Comparison of ENCODE assay signal across 8 cellular contexts in genomic region chr18:58525928-58526424, GRCh38.
DNase-seq lines count a peak whose midpoint lies in the region; ATAC-seq and TF ChIP-seq lines count a peak whose summit lies in the region.

No MANE protein-coding gene starts in this region.

- peak overlapping the region in 1 of 2 donors; percentile 59 for H3K9ac ChIP-seq in colonic mucosa (ENCODE audit: low read depth in 2 of 2, low read length in 2 of 2)

- no peak overlapping the region for H3K27ac Mint-ChIP-seq in HFFc6

- H3K27me3 Mint-ChIP-seq in HFFc6 (ENCODE audit: insufficient read depth) = no peaks in the 10 kb centered on the region

- H3K4me1 ChIP-seq in colonic mucosa = no peaks in the 10 kb centered on the region
- H3K4me1 ChIP-seq in upper lobe of right lung = no peaks in the 10 kb centered on the region

- ATAC-seq in GM19455 (IDR thresholded peaks at IDR 0.05; ENCODE audit: unreplicated experiment) (peak; percentile 48), HG03097 (IDR thresholded peaks at IDR 0.05; ENCODE audit: low FRiP score, unreplicated experiment) (peak; percentile 39), upper lobe of right lung (no peak)

- H3K9me3 ChIP-seq in colonic mucosa (no peaks in the 10 kb centered on the region), upper lobe of right lung (no peaks in the 10 kb centered on the region)

- H3K36me3 ChIP-seq in colonic mucosa = no peaks in the 10 kb centered on the region
- no peaks in the 10 kb centered on the region for H3K36me3 ChIP-seq in upper lobe of right lung

- H3K4me3 ChIP-seq in GM12864 (ENCODE audit: low read depth, low read length) (no peak overlapping the region), colonic mucosa (no peak overlapping the region), upper lobe of right lung (no peak overlapping the region)

- H3K4me1 Mint-ChIP-seq in HFFc6 (ENCODE audit: low read depth) = peaks cover 40% of the 10 kb centered on the region

- H3K4me3 Mint-ChIP-seq in HFFc6 = no peak overlapping the region; the same call in 1 of the 2 replicates

- intact Hi-C loops in colonic mucosa (cut with DNase I) (no loop called here), upper lobe of right lung (cut with DNase I) (no loop called here)

- H3K27ac ChIP-seq in colonic mucosa = peak overlapping the region; percentile 80
- no peak overlapping the region for H3K27ac ChIP-seq in upper lobe of right lung

- peak; percentile 49 for DNase-seq in GM12864 (ENCODE audit: low read depth)
- DNase-seq in colonic mucosa = no peak
- no peak for DNase-seq in NCI-H187 treated with DMSO at 0.1 percent for 48 hours (lab: John Stamatoyannopoulos, UW)
- DNase-seq in upper lobe of right lung = no peak
- DNase-seq in SW480 (ENCODE audit: low spot score) = no peak
- no peak for DNase-seq in HFFc6

- no peak for TF ChIP-seq CTCF in GM12864 (IDR thresholded peaks at IDR 0.05; ENCODE audit: low read depth, low read length, missing control alignments)
- no peak for TF ChIP-seq CTCF in colonic mucosa (IDR thresholded peaks at IDR 0.05)
- no peak for TF ChIP-seq CTCF in upper lobe of right lung (IDR thresholded peaks at IDR 0.05)
- TF ChIP-seq CTCF in HFFc6 (IDR thresholded peaks at IDR 0.05) = no peak

- no peaks in the 10 kb centered on the region for H3K9me3 Mint-ChIP-seq in HFFc6

- no peaks in the 10 kb centered on the region for H3K27me3 ChIP-seq in colonic mucosa
- no peaks in the 10 kb centered on the region for H3K27me3 ChIP-seq in upper lobe of right lung

- peaks cover 41% of the 10 kb centered on the region for H3K36me3 Mint-ChIP-seq in HFFc6 (ENCODE audit: low read depth)
